Comparison of ENCODE assay signal across 8 cellular contexts in the genomic region with DNA sequence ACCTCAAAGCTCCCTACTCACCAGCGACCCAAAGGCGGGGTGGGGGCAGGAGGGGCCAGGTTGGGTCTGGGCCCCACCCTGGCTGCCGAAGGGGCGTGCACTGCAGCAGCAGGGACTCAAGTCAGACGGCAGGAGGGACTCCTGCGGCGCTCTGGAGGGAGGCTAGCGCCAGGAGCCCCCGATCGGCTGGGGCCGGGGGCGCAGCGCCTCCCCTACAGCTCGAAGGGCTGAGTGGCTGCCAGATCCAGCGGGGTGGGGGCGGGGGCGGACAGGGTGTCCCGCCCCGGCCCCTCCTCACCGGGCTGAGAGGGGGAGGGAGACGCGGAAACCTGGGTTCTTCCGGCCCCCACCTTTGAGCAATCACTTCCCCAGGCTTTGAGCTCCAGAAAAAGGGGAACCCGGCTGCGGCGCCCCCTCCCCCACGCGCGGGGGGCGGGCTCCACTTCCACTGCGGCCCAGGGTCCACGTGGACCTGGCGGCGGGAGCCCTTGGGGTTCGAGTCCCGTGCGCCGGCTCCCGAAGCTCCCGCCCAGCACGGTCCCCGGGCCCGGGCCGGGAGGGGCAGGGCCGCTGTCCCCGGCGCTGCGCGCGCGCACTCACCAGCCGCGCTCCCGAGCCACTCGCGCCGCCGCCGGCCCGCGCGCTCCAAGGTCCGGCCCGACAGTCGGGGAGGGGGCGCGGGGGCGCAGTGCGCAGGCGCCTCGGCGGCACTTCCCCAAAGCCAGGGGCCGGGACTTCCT. TPM values are rescaled to one million over a fixed set of nuclear protein-coding genes. Genes with fewer than 3 reads are reported as not detected.
DNase-seq lines count a peak whose midpoint lies in the region; ATAC-seq, FAIRE-seq and TF ChIP-seq lines count a peak whose summit lies in the region.

A gene with protein sequence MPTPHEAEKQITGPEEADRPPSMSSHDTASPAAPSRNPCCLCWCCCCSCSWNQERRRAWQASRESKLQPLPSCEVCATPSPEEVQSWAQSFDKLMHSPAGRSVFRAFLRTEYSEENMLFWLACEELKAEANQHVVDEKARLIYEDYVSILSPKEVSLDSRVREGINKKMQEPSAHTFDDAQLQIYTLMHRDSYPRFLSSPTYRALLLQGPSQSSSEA (minus strand): TSS at position 246 of the 740 bp plus-strand sequence. CDS start 2,632 bp downstream, outside the sequence.

- FAIRE-seq in K562 (lab: Jason Lieb, UNC), result peak; percentile 42

- peaks cover 16 to 84% of the 10 kb centered on the region in 2 experiments; a peak in 4 of 5 replicates for H3K4me1 ChIP-seq in K562 (replicated peaks in 1 of 2; ENCODE audit: control insufficient read depth in 2 of 2, insufficient read depth in 2 of 2, low read length in 2 of 2)

- 0% methylated on average over 12 of the region's 73 CpGs for WGBS in K562 (ENCODE audit: insufficient coverage, low coverage, missing lambda C conversion rate)

- peaks cover 10% of the 10 kb centered on the region; the same call in 2 of the 3 replicates for H3K79me2 ChIP-seq in K562 (ENCODE audit: control insufficient read depth, insufficient read depth, low read length)

- H3K9me1 ChIP-seq in K562 (ENCODE audit: control insufficient read depth, insufficient read depth, low read length), result no peaks in the 10 kb centered on the region

- H4K20me1 ChIP-seq in K562 (replicated peaks; ENCODE audit: control insufficient read depth, insufficient read depth, low read length), result no peaks in the 10 kb centered on the region; the same call in 1 of the 2 replicates

- H3K27me3 ChIP-seq in MG63, result no peaks in the 10 kb centered on the region
- peaks cover 1 to 8% of the 10 kb centered on the region in 2 experiments; a peak in 4 of 5 replicates for H3K27me3 ChIP-seq in K562 (ENCODE audit: control insufficient read depth in 2 of 2, insufficient read depth in 2 of 2, low read length in 2 of 2)

- no TSS peak for BruUV-seq in K562 (replicated peaks; lab: Mats Ljungman, UMichigan)

- H3K9me3 ChIP-seq in MG63 (no peaks in the 10 kb centered on the region), K562 (replicated peaks; ENCODE audit: control insufficient read depth, insufficient read depth, low read depth, low read length) (no peaks in the 10 kb centered on the region)

- no peak for TF ChIP-seq RAD21 in K562 (CRISPR knock-in tag; conservative IDR thresholded peaks at IDR 0.05 in 1 of 2, IDR thresholded peaks at IDR 0.05 in 1 of 2)

- TF ChIP-seq EP300 in K562 (IDR thresholded peaks at IDR 0.05; ENCODE audit: low read length), result no peak

- peak within 1 kb of the TSS; percentile 75 for H3K27ac ChIP-seq in K562 (ENCODE audit: extremely low read depth, low read depth, low read length)

- POLR2A ChIA-PET in K562 (lab: Yijun Ruan, JAX), result interaction anchor here (0.5 to 1.3 kb wide), 4 partner anchors 17 to 119 kb away, joined by 3 read pairs; no protein-coding TSS in a partner anchor

- DNase-seq in DMS53 (lab: John Stamatoyannopoulos, UW), result peak; percentile 87
- peak; percentile 85 for DNase-seq in MG63
- peak; percentile 69 for DNase-seq in T-helper 22 cell (ENCODE audit: low read depth)
- DNase-seq in K562 (ENCODE audit: extremely low read depth in 1 of 4, low spot score in 3 of 4), result peak; percentile 88 to 94 (median 92)
- DNase-seq in hypothalamus (lab: John Stamatoyannopoulos, UW), result peak in 37 of 51 donors; percentile 21 to 77 (median 62)
- DNase-seq in retinal pigment epithelial cell (ENCODE audit: low read depth), result no peak

- H2AFZ ChIP-seq in K562 (ENCODE audit: low read depth, low read length), result peak within 1 kb of the TSS; percentile 90

- peak; percentile 63 for TF ChIP-seq POLR2A in K562 (conservative IDR thresholded peaks at IDR 0.05)

- H3K4me3 ChIP-seq in MG63 (peak within 1 kb of the TSS; percentile 94), K562 (peak within 1 kb of the TSS; percentile 70), retinal pigment epithelial cell (ENCODE audit: low read length) (peak within 1 kb of the TSS; percentile 57)

- intact Hi-C loops in K562 (cut with micrococcal nuclease), result no loop called here

- ATAC-seq in GM21619 (IDR thresholded peaks at IDR 0.05; ENCODE audit: unreplicated experiment), result peak; percentile 36
- ATAC-seq in K562, result peak; percentile 85
- ATAC-seq in GM21367 (IDR thresholded peaks at IDR 0.05; ENCODE audit: unreplicated experiment), result no peak

- no peak for TF ChIP-seq CTCF in K562 (IDR thresholded peaks at IDR 0.05 in 2 of 3, conservative IDR thresholded peaks at IDR 0.05 in 1 of 3; ENCODE audit: insufficient read depth in 2 of 3, low read depth in 1 of 3, low read length in 3 of 3)
- no peak for TF ChIP-seq CTCF in retinal pigment epithelial cell (conservative IDR thresholded peaks at IDR 0.05; ENCODE audit: low read depth, low read length)

- CTCF ChIA-PET in K562 (lab: Yijun Ruan, JAX; ENCODE audit: low intra/inter-chr PET ratio), result no interaction called here

- in situ Hi-C loops in K562 (cut with MboI), result no loop called here

- H3K36me3 ChIP-seq in MG63 (peaks cover 6% of the 10 kb centered on the region), K562 (ENCODE audit: control insufficient read depth, insufficient read depth, low read length) (no peaks in the 10 kb centered on the region)

- peak within 1 kb of the TSS; percentile 70 for H3K4me2 ChIP-seq in K562 (ENCODE audit: insufficient read depth, low read length)

- peak within 1 kb of the TSS; percentile 78 to 94 for H3K9ac ChIP-seq in K562 (ENCODE audit: insufficient read depth in 1 of 2, low read depth in 2 of 2, low read length in 2 of 2)

TF ChIP-seq in K562, 482 proteins besides CTCF, POLR2A, EP300 and RAD21 (continues in another document):
- no peak for TF ChIP-seq POLR2H (tag; IDR thresholded peaks at IDR 0.05; ENCODE audit: low read depth)
- peak; percentile 41; the same call in 1 of the 2 replicates for TF ChIP-seq NKRF (IDR thresholded peaks at IDR 0.05; ENCODE audit: borderline replicate concordance)
- TF ChIP-seq SAFB (IDR thresholded peaks at IDR 0.05; ENCODE audit: borderline replicate concordance, low read depth, low read length), result peak; percentile 64; the same call in 1 of the 2 replicates
- TF ChIP-seq ZNF639 (CRISPR knock-in tag; conservative IDR thresholded peaks at IDR 0.05 in 1 of 2, IDR thresholded peaks at IDR 0.05 in 1 of 2), result peak in 1 of 2 experiments; percentile 78; a peak in 1 of 4 replicates

RNA-seq across cellular contexts. Expression of the gene that starts here (rescaled TPM):
- total RNA-seq in MG63 (2014; rRNA removed; shearing (Covaris generic); ENCODE audit: low replicate concordance), result 20.2 and 40.9 TPM in 2 replicates
- total RNA-seq in K562 (2011; cell fraction: chromatin; rRNA removed; ENCODE audit: low replicate concordance), result 7.1 and 15.6 TPM in 2 replicates
- total RNA-seq in K562 (2011; cell fraction: nucleolus; rRNA removed), result 13.2 and 13.3 TPM in 2 replicates
- total RNA-seq in K562 (2011; cell fraction: nucleoplasm; rRNA removed), result 7.2 and 10.5 TPM in 2 replicates
- total RNA-seq in K562 (2014; rRNA removed), result 23.7 and 26.9 TPM in 2 replicates
- 3.2 and 3.3 TPM in 2 replicates for total RNA-seq in K562 (2014; rRNA removed; fragmentation: Illumina TruSeq; extraction: Trizol)
- 14.3 and 14.6 TPM in 2 replicates for total RNA-seq in K562 (2015; rRNA removed; fragmentation: Illumina TruSeq; extraction: Trizol)
- 20.7 and 21.0 TPM in 2 replicates for total RNA-seq in K562 (2021)
- polyA plus RNA-seq in K562 (2011; rRNA removed), result 14.7 and 23.9 TPM in 2 replicates
- 31.1 and 65.3 TPM in 2 replicates for polyA plus RNA-seq in K562 (2011; cell fraction: cytosol; rRNA removed)
- polyA plus RNA-seq in K562 (2011; cell fraction: nucleus; rRNA removed), result 19.9 and 25.8 TPM in 2 replicates
- polyA plus RNA-seq in K562 (2012), result 17.9 and 19.3 TPM in 2 replicates
- 5.2 and 11.0 TPM in 2 replicates for polyA plus RNA-seq in K562 (2014; fragmentation: Illumina TruSeq; extraction: Trizol)
- under 1 TPM; 0.41 to 0.98 TPM for polyA plus RNA-seq in K562 (2014; fragmentation: Nextera tagmentation; extraction: Ambion mirVana)
- polyA plus RNA-seq in K562 (2014; rRNA removed), result 21.9 and 23.4 TPM in 2 replicates
- polyA minus RNA-seq in K562 (2011; rRNA and poly(A)+ RNA removed), result 4.7 and 4.8 TPM in 2 replicates
- 9.5 and 22.4 TPM in 2 replicates for polyA minus RNA-seq in K562 (2011; cell fraction: cytosol; rRNA and poly(A)+ RNA removed)
- polyA minus RNA-seq in K562 (2011; cell fraction: nucleus; rRNA and poly(A)+ RNA removed), result 5.7 and 8.8 TPM in 2 replicates
